15 cellular contexts compared by ENCODE assay signal in the genomic region with DNA sequence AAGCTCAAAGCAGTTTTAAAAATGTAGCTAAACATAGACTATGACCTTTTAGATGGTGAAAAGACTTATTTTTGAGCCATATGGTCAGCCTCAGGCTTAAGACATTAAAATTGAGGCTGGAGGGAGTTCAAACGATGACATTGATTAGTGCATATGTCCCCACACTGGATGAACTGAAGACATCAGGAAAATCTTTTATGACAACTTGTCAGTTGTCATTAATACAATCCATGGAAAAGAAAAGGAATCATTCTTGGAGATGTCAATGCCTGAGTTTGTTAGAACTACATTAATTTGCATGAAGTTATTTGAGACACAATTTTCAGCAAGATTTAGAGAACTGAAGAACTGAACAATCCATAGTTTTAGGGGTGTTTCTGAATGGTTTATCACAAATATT.
A peak's percentile ranks its signal among the peaks of the same experiment; 100 is the strongest.
DNase-seq lines count a peak whose midpoint lies in the region; ATAC-seq and TF ChIP-seq lines count a peak whose summit lies in the region.
"Had no signal": no experiment of that assay in that cellular context is flagged by ENCODE, and none has a peak within 500 bp of the region (broad histone marks: within the 10 kb centered on the region; RNA-seq: fewer than 3 reads in every experiment).

No MANE protein-coding gene starts in this region.

- DNase-seq in NCI-H69 (lab: John Stamatoyannopoulos, UW) (peak; percentile 21), WERI-Rb-1 (no peak), trophoblast cell (no peak), left ventricle myocardium inferior (no peak), endothelial cell (ENCODE audit: low spot score) (no peak)
- DNase-seq: C1 segment of cervical spinal cord; Calu3; CD4-positive, alpha-beta memory T cell; COR-L47; DMS153; DND-41; H9; HFFc6 had no signal

- H3K14ac ChIP-seq in trophoblast cell (ENCODE audit: low read length): no peak overlapping the region

- no peak for ATAC-seq in GM18909 (IDR thresholded peaks at IDR 0.05; ENCODE audit: poor library complexity, unreplicated experiment)
- ATAC-seq: GM23338 had no signal

- no peak overlapping the region for H4K12ac ChIP-seq in trophoblast cell (ENCODE audit: low read depth, low read length)

- no peak overlapping the region for H3K9ac ChIP-seq in trophoblast cell (ENCODE audit: low read length)

- no peaks in the 10 kb centered on the region for H3K27me3 Mint-ChIP-seq in endothelial cell (ENCODE audit: unreplicated experiment)
- H3K27me3 Mint-ChIP-seq: CD4-positive, alpha-beta memory T cell had no signal

- H2AK5ac ChIP-seq in trophoblast cell (ENCODE audit: low read length): no peak overlapping the region

- H3K36me3 ChIP-seq in WERI-Rb-1 (no peaks in the 10 kb centered on the region), trophoblast cell (ENCODE audit: control insufficient read depth in 1 of 2, insufficient read depth in 2 of 2, low read length in 2 of 2) (no peaks in the 10 kb centered on the region), left ventricle myocardium inferior (no peaks in the 10 kb centered on the region)

- no peak overlapping the region for H2BK12ac ChIP-seq in trophoblast cell (ENCODE audit: low read length)

- no peaks in the 10 kb centered on the region for H3K9me3 Mint-ChIP-seq in endothelial cell (ENCODE audit: unreplicated experiment)
- H3K9me3 Mint-ChIP-seq: CD4-positive, alpha-beta memory T cell; GM23338; H9; HFFc6 had no signal

- no peak overlapping the region for H3K23ac ChIP-seq in trophoblast cell (ENCODE audit: low read length)

- no peaks in the 10 kb centered on the region for H3K4me1 Mint-ChIP-seq in endothelial cell (ENCODE audit: unreplicated experiment)
- H3K4me1 Mint-ChIP-seq: CD4-positive, alpha-beta memory T cell; GM23338; H9 had no signal

- no peaks in the 10 kb centered on the region for H3K27me3 ChIP-seq in WERI-Rb-1 (ENCODE audit: insufficient read depth, low read depth, severe bottlenecking)
- no peaks in the 10 kb centered on the region for H3K27me3 ChIP-seq in trophoblast cell (ENCODE audit: insufficient read depth, low read length)
- no peaks in the 10 kb centered on the region for H3K27me3 ChIP-seq in left ventricle myocardium inferior (ENCODE audit: low read depth)

- H3K79me1 ChIP-seq in trophoblast cell (ENCODE audit: low read length): peaks cover 5% of the 10 kb centered on the region

- H4K91ac ChIP-seq in trophoblast cell (ENCODE audit: low read depth, low read length): no peak overlapping the region

- H3K79me2 ChIP-seq in trophoblast cell (ENCODE audit: control insufficient read depth, insufficient read depth, low read length, poor library complexity): no peaks in the 10 kb centered on the region

- intact Hi-C loops in left ventricle myocardium inferior (cut with micrococcal nuclease): no loop called here

- H4K8ac ChIP-seq in trophoblast cell (ENCODE audit: low read depth, low read length): no peak overlapping the region

- H2BK120ac ChIP-seq in trophoblast cell (ENCODE audit: insufficient read depth, low read length, poor library complexity): peak overlapping the region; percentile 60

- H3K27ac Mint-ChIP-seq in endothelial cell (ENCODE audit: unreplicated experiment): no peak overlapping the region
- H3K27ac Mint-ChIP-seq: CD4-positive, alpha-beta memory T cell; GM23338; H9; HFFc6 had no signal

- H2BK5ac ChIP-seq in trophoblast cell (ENCODE audit: low read depth, low read length, poor library complexity): peak overlapping the region; percentile 49

- H3K4ac ChIP-seq in trophoblast cell (ENCODE audit: low read depth, low read length): no peak overlapping the region

- H3K27ac ChIP-seq in WERI-Rb-1 (peak overlapping the region; percentile 8), trophoblast cell (ENCODE audit: low read depth, low read length) (peak overlapping the region; percentile 58), left ventricle myocardium inferior (replicated peaks) (no peak overlapping the region)

- H3K4me2 ChIP-seq in trophoblast cell (ENCODE audit: low read length): no peak overlapping the region
- H3K4me2 ChIP-seq: GM23338 had no signal

- no peaks in the 10 kb centered on the region for H3K36me3 Mint-ChIP-seq in endothelial cell (ENCODE audit: low read depth, unreplicated experiment)
- H3K36me3 Mint-ChIP-seq: CD4-positive, alpha-beta memory T cell had no signal

- H3K4me1 ChIP-seq in trophoblast cell (ENCODE audit: control insufficient read depth in 1 of 2, insufficient read depth in 2 of 2, low read length in 2 of 2): no peaks in the 10 kb centered on the region
- no peaks in the 10 kb centered on the region for H3K4me1 ChIP-seq in left ventricle myocardium inferior

- TF ChIP-seq CTCF in WERI-Rb-1 (IDR thresholded peaks at IDR 0.05; ENCODE audit: low read depth, low read length) (no peak), left ventricle myocardium inferior (IDR thresholded peaks at IDR 0.05; ENCODE audit: borderline replicate concordance) (no peak), endothelial cell (IDR thresholded peaks at IDR 0.05; ENCODE audit: unreplicated experiment) (no peak)

- H3K4me3 ChIP-seq in WERI-Rb-1 (ENCODE audit: low read depth, low read length) (no peak overlapping the region), trophoblast cell (ENCODE audit: low read depth, low read length) (no peak overlapping the region), left ventricle myocardium inferior (no peak overlapping the region)
- H3K4me3 ChIP-seq: GM23338 had no signal

- no peak overlapping the region for H3K18ac ChIP-seq in trophoblast cell (ENCODE audit: low read length)

- WGBS in trophoblast cell (ENCODE audit: extremely low coverage, insufficient coverage, insufficient read length): no CpG with 5 or more reads among the region's 1 CpG

- H3K4me3 Mint-ChIP-seq in endothelial cell (ENCODE audit: unreplicated experiment): no peak overlapping the region
- H3K4me3 Mint-ChIP-seq: CD4-positive, alpha-beta memory T cell; GM23338; H9; HFFc6 had no signal

- H2AFZ ChIP-seq in trophoblast cell (ENCODE audit: insufficient read depth, low read length, poor library complexity): no peak overlapping the region
- H2AFZ ChIP-seq: GM23338 had no signal

- no peaks in the 10 kb centered on the region for H3K9me3 ChIP-seq in WERI-Rb-1 (ENCODE audit: severe bottlenecking)
- no peaks in the 10 kb centered on the region for H3K9me3 ChIP-seq in trophoblast cell (ENCODE audit: insufficient read depth, low read depth, low read length)
- H3K9me3 ChIP-seq in left ventricle myocardium inferior (replicated peaks): peaks cover 5% of the 10 kb centered on the region
